8 cellular contexts compared by ENCODE assay signal in genomic region chr2:207239754-207240494, GRCh38.
DNase-seq lines count a peak whose midpoint lies in the region; ATAC-seq, FAIRE-seq and TF ChIP-seq lines count a peak whose summit lies in the region.

No MANE protein-coding gene starts in this region.

- WGBS in A549 (ENCODE audit: missing lambda C conversion rate), result 74% methylated on average over 9 of the region's 9 CpGs
- 71% methylated on average over 9 of the region's 9 CpGs for WGBS in SK-N-SH (ENCODE audit: low lambda C conversion rate)

- no peak for TF ChIP-seq EP300 in A549 (IDR thresholded peaks at IDR 0.05)
- TF ChIP-seq EP300 in SK-N-SH (IDR thresholded peaks at IDR 0.05; ENCODE audit: borderline replicate concordance in 1 of 2, low read depth in 1 of 2, low read length in 1 of 2), result no peak

- no peaks in the 10 kb centered on the region for H3K9me2 ChIP-seq in SK-N-SH

- peaks cover 7% of the 10 kb centered on the region; the same call in 1 of the 2 replicates for H3K79me2 ChIP-seq in SK-N-SH (ENCODE audit: insufficient read depth)

- TF ChIP-seq RAD21 in A549 (conservative IDR thresholded peaks at IDR 0.05 in 1 of 2, IDR thresholded peaks at IDR 0.05 in 1 of 2), result no peak
- no peak for TF ChIP-seq RAD21 in SK-N-SH (IDR thresholded peaks at IDR 0.05; ENCODE audit: low read length)

- no peak for DNase-seq in A549 (ENCODE audit: low read depth in 1 of 2, low spot score in 1 of 2)
- DNase-seq in SK-N-SH, result no peak
- peak; percentile 70 for DNase-seq in glomerular visceral epithelial cell (ENCODE audit: extremely low spot score)
- no peak for DNase-seq in midbrain (lab: John Stamatoyannopoulos, UW)
- DNase-seq in left lobe of liver (ENCODE audit: low spot score), result no peak
- DNase-seq in cerebellar cortex (ENCODE audit: low spot score), result no peak

- H3K27me3 ChIP-seq in SK-N-SH (ENCODE audit: insufficient read depth), result no peaks in the 10 kb centered on the region

- H3F3A ChIP-seq in SK-N-SH (replicated peaks; ENCODE audit: insufficient read depth), result peaks cover 27% of the 10 kb centered on the region

- H3K4me3 ChIP-seq in A549 (no peak overlapping the region), SK-N-SH (ENCODE audit: low read depth in 2 of 2, low read length in 1 of 2) (no peak overlapping the region; a peak in 1 of 4 replicates)

- CTCF ChIA-PET in A549 (lab: Yijun Ruan, JAX) (interaction anchor here (1.1 to 1.4 kb wide), 2 partner anchors 14 to 233 kb away, joined by 3 to 6 read pairs; no protein-coding TSS in a partner anchor), SK-N-SH (lab: Yijun Ruan, JAX) (interaction anchor here (0.9 to 1.0 kb wide), 2 partner anchors 66 to 233 kb away, joined by 3 read pairs; no protein-coding TSS in a partner anchor)

- no peaks in the 10 kb centered on the region for H3K36me3 ChIP-seq in SK-N-SH (replicated peaks in 1 of 2; ENCODE audit: control insufficient read depth in 1 of 2, insufficient read depth in 2 of 2, low read length in 1 of 2)

- H3K9me3 ChIP-seq in A549, result no peaks in the 10 kb centered on the region
- no peaks in the 10 kb centered on the region for H3K9me3 ChIP-seq in SK-N-SH

- H3K4me1 ChIP-seq in A549 (peaks cover 18% of the 10 kb centered on the region), SK-N-SH (ENCODE audit: control insufficient read depth in 1 of 2, insufficient read depth in 2 of 2, low read depth in 1 of 2, low read length in 1 of 2) (peaks cover 0 to 10% of the 10 kb centered on the region in 2 experiments; a peak in 3 of 4 replicates)

- ATAC-seq in A549 (peak in 1 of 2 experiments; percentile 54; a peak in 3 of 6 replicates), GM19043 (IDR thresholded peaks at IDR 0.05; ENCODE audit: low read depth, unreplicated experiment) (peak; percentile 41), left lobe of liver (no peak), HG03457 (IDR thresholded peaks at IDR 0.05; ENCODE audit: unreplicated experiment) (no peak)

- TF ChIP-seq CTCF in A549 (IDR thresholded peaks at IDR 0.05), result no peak
- TF ChIP-seq CTCF in SK-N-SH (IDR thresholded peaks at IDR 0.05), result no peak

- no peak for TF ChIP-seq POLR2A in A549 (IDR thresholded peaks at IDR 0.05; ENCODE audit: low read length)

- peak overlapping the region; percentile 73 to 85 for H3K27ac ChIP-seq in A549
- H3K27ac ChIP-seq in SK-N-SH (ENCODE audit: low read depth in 2 of 2, low read length in 1 of 2), result peak overlapping the region; percentile 5 to 98

- H3K4me2 ChIP-seq in A549, result peak overlapping the region; percentile 53
- H3K4me2 ChIP-seq in SK-N-SH, result peak overlapping the region; percentile 66

- no peaks in the 10 kb centered on the region for H4K20me1 ChIP-seq in SK-N-SH (ENCODE audit: insufficient read depth)

- FAIRE-seq in A549 (lab: Jason Lieb, UNC), result no peak

- POLR2A ChIA-PET in A549 (lab: Yijun Ruan, JAX), result interaction anchor here (0.8 to 2.2 kb wide), 4 partner anchors 9 to 75 kb away, joined by 3 to 13 read pairs (median 5); partner anchors contain the start of gene KLF7
- POLR2A ChIA-PET in SK-N-SH (lab: Yijun Ruan, JAX), result no interaction called here

- no peak overlapping the region; the same call in 1 of the 2 replicates for H2AFZ ChIP-seq in SK-N-SH (ENCODE audit: low read depth)

- H3K9ac ChIP-seq in SK-N-SH, result peak overlapping the region; percentile 70

TF ChIP-seq in A549, 52 proteins besides CTCF, POLR2A, EP300 and RAD21 (continues in another document):
- TF ChIP-seq RCOR1 (IDR thresholded peaks at IDR 0.05; ENCODE audit: low read depth, low read length) (no peak), TFCP2L1 (CRISPR knock-in tag; IDR thresholded peaks at IDR 0.05) (no peak), CHD2 (IDR thresholded peaks at IDR 0.05; ENCODE audit: low read length, partially characterized antibody) (no peak), TP53 (CRISPR knock-in tag; IDR thresholded peaks at IDR 0.05) (no peak), JUN (IDR thresholded peaks at IDR 0.05) (no peak), NPAS2 (CRISPR knock-in tag; IDR thresholded peaks at IDR 0.05; ENCODE audit: borderline replicate concordance) (no peak), ZFP36 (IDR thresholded peaks at IDR 0.05; ENCODE audit: borderline replicate concordance, partially characterized antibody) (no peak), EHMT2 (IDR thresholded peaks at IDR 0.05; ENCODE audit: low read depth) (no peak), ESRRA (IDR thresholded peaks at IDR 0.05; ENCODE audit: borderline replicate concordance, low read length) (no peak), RNF2 (IDR thresholded peaks at IDR 0.05; ENCODE audit: borderline replicate concordance, low read depth) (no peak), SMC3 (IDR thresholded peaks at IDR 0.05) (no peak), HOXA7 (CRISPR knock-in tag; IDR thresholded peaks at IDR 0.05) (no peak), MYC (IDR thresholded peaks at IDR 0.05; ENCODE audit: borderline replicate concordance, low read length) (no peak), CBX2 (IDR thresholded peaks at IDR 0.05; ENCODE audit: borderline replicate concordance, low read depth) (no peak), PBX3 (IDR thresholded peaks at IDR 0.05) (no peak), HOXB5 (CRISPR knock-in tag; IDR thresholded peaks at IDR 0.05) (no peak)
- TF ChIP-seq, protein P1, sequence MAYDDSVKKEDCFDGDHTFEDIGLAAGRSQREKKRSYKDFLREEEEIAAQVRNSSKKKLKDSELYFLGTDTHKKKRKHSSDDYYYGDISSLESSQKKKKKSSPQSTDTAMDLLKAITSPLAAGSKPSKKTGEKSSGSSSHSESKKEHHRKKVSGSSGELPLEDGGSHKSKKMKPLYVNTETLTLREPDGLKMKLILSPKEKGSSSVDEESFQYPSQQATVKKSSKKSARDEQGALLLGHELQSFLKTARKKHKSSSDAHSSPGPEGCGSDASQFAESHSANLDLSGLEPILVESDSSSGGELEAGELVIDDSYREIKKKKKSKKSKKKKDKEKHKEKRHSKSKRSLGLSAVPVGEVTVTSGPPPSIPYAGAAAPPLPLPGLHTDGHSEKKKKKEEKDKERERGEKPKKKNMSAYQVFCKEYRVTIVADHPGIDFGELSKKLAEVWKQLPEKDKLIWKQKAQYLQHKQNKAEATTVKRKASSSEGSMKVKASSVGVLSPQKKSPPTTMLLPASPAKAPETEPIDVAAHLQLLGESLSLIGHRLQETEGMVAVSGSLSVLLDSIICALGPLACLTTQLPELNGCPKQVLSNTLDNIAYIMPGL (CRISPR knock-in tag; IDR thresholded peaks at IDR 0.05; ENCODE audit: borderline replicate concordance), result no peak

TF ChIP-seq in SK-N-SH, 30 proteins besides CTCF, POLR2A, EP300 and RAD21:
- no peak for TF ChIP-seq GATA2 (CRISPR knock-in tag; IDR thresholded peaks at IDR 0.05)
- no peak for TF ChIP-seq FOXJ3 (CRISPR knock-in tag; IDR thresholded peaks at IDR 0.05)
